In the genomic region with DNA sequence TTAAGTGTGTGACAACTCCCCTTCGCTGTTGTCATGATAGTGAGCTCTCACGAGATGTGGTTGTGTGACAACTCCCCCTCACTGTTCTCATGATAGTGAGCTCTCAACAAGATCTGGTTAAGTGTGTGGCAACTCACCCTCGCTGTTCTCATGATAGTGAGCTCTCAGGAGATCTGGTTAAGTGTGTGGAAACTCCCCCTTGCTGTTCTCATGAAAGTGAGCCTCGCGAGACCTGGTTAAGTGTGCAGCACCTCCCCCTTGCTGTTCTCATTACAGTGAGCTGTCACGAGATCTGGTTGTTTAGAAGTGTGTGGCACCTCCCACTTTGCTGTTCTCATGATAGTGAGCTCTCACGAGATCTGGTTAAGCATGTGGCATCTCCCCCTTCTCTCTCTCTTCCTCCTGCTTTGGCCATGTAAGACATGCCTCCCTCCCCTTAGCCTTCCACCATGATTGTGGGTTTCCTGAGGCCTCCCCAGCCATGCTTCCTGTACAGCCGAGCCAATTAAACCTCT, we compare ENCODE assay signal across 9 cellular contexts. TPM values are rescaled to one million over a fixed set of nuclear protein-coding genes. Genes with fewer than 3 reads are reported as not detected.
DNase-seq lines count a peak whose midpoint lies in the region; ATAC-seq and TF ChIP-seq lines count a peak whose summit lies in the region.
"Had no signal": no experiment of that assay in that cellular context is flagged by ENCODE, and none has a peak within 500 bp of the region (broad histone marks: within the 10 kb centered on the region; RNA-seq: fewer than 3 reads in every experiment).

No MANE protein-coding gene starts in this region.

- H3K27ac ChIP-seq in spleen: peak overlapping the region in 6 of 8 donors; percentile 8 to 65 (median 52)
- H3K27ac ChIP-seq: KMS-11 had no signal

- H3K36me3 Mint-ChIP-seq in activated T-helper 17 cell treated with anti-CD3 and anti-CD28 coated beads, Interleukin-2, amount 50 U/mL, for 72 hours (ENCODE audit: low read depth): peaks cover 100% of the 10 kb centered on the region
- peaks cover 33% of the 10 kb centered on the region for H3K36me3 Mint-ChIP-seq in progenitor cell of endocrine pancreas (ENCODE audit: insufficient read depth)

- H3K9me3 ChIP-seq in spleen: no peaks in the 10 kb centered on the region

- no peaks in the 10 kb centered on the region for H3K27me3 ChIP-seq in spleen (replicated peaks in 1 of 7)

- WGBS in spleen, 5 donors: 41 to 49% (median 45%) methylated on average over 8 of the region's 8 CpGs

- TF ChIP-seq CTCF in spleen (IDR thresholded peaks at IDR 0.05 in 8 of 11, conservative IDR thresholded peaks at IDR 0.05 in 3 of 11): no peak
- no peak for TF ChIP-seq CTCF in progenitor cell of endocrine pancreas (IDR thresholded peaks at IDR 0.05; ENCODE audit: unreplicated experiment)

- peak overlapping the region; percentile 89 for H3K27ac Mint-ChIP-seq in activated T-helper 17 cell treated with anti-CD3 and anti-CD28 coated beads, Interleukin-2, amount 50 U/mL, for 72 hours
- no peak overlapping the region for H3K27ac Mint-ChIP-seq in progenitor cell of endocrine pancreas

- DNase-seq in spleen (no peak), NCI-H187 treated with DMSO at 0.1 percent for 48 hours (lab: John Stamatoyannopoulos, UW) (no peak), progenitor cell of endocrine pancreas (ENCODE audit: low spot score, unreplicated experiment) (no peak), HuH-7.5 (ENCODE audit: low spot score) (no peak)

- peaks cover 4 to 100% (median 94%) of the 10 kb centered on the region in 6 donors for H3K36me3 ChIP-seq in spleen

- peaks cover 0 to 26% (median 13%) of the 10 kb centered on the region in 6 donors for H3K4me1 ChIP-seq in spleen

- ATAC-seq in GM18909 (IDR thresholded peaks at IDR 0.05; ENCODE audit: poor library complexity, unreplicated experiment) (peak; percentile 63), HG03439 (IDR thresholded peaks at IDR 0.05; ENCODE audit: unreplicated experiment) (peak; percentile 44), HG02852 (IDR thresholded peaks at IDR 0.05; ENCODE audit: unreplicated experiment) (no peak)
- ATAC-seq in activated T-helper 17 cell treated with anti-CD3 and anti-CD28 coated beads, Interleukin-2, amount 50 U/mL, for 72 hours (replicated peaks): peak; percentile 92

- intact Hi-C loops in spleen (cut with DNase I; ENCODE audit: low total_unique reads): no loop called here

- H3K4me3 Mint-ChIP-seq in activated T-helper 17 cell treated with anti-CD3 and anti-CD28 coated beads, Interleukin-2, amount 50 U/mL, for 72 hours: peak overlapping the region; percentile 48
- H3K4me3 Mint-ChIP-seq in progenitor cell of endocrine pancreas (ENCODE audit: low read depth): no peak overlapping the region

- H3K4me3 ChIP-seq in spleen: no peak overlapping the region

- no peaks in the 10 kb centered on the region for H3K9me3 Mint-ChIP-seq in activated T-helper 17 cell treated with anti-CD3 and anti-CD28 coated beads, Interleukin-2, amount 50 U/mL, for 72 hours
- no peaks in the 10 kb centered on the region for H3K9me3 Mint-ChIP-seq in progenitor cell of endocrine pancreas (ENCODE audit: low read depth)

- peaks cover 20% of the 10 kb centered on the region for H3K4me1 Mint-ChIP-seq in activated T-helper 17 cell treated with anti-CD3 and anti-CD28 coated beads, Interleukin-2, amount 50 U/mL, for 72 hours
- no peaks in the 10 kb centered on the region for H3K4me1 Mint-ChIP-seq in progenitor cell of endocrine pancreas (ENCODE audit: low read depth)

- no peak for TF ChIP-seq POLR2A in spleen (IDR thresholded peaks at IDR 0.05)

- H3K27me3 Mint-ChIP-seq in activated T-helper 17 cell treated with anti-CD3 and anti-CD28 coated beads, Interleukin-2, amount 50 U/mL, for 72 hours: no peaks in the 10 kb centered on the region
- H3K27me3 Mint-ChIP-seq in progenitor cell of endocrine pancreas: no peaks in the 10 kb centered on the region

RNA-seq across cellular contexts. Expression of a gene that starts 25.1 kb away (rescaled TPM):
- 10 to 100 TPM; 30.8 to 43.8 TPM for total RNA-seq in activated T-helper 17 cell treated with anti-CD3 and anti-CD28 coated beads, Interleukin-2, amount 50 U/mL, for 72 hours
- 10 to 100 TPM; 18.2 to 31.2 (median 28.8) TPM for total RNA-seq in spleen
- 10 to 100 TPM in 1 of 3 donors, 1 to 10 TPM in 2; 6.3 to 17.5 (median 9.8) TPM for polyA plus RNA-seq in spleen
- 145 and 147 TPM in 2 replicates for total RNA-seq in progenitor cell of endocrine pancreas

RNA-seq across cellular contexts. Expression of a gene that starts 31.7 kb away (rescaled TPM):
- 100 to 1,000 TPM; 105 to 118 TPM for total RNA-seq in activated T-helper 17 cell treated with anti-CD3 and anti-CD28 coated beads, Interleukin-2, amount 50 U/mL, for 72 hours
- total RNA-seq in spleen (100 to 1,000 TPM in 5 of 7 donors, 10 to 100 TPM in 2; 96.8 to 144 (median 115) TPM), progenitor cell of endocrine pancreas (131 and 136 TPM in 2 replicates)
- 10 to 100 TPM; 35.2 to 75.5 (median 55.2) TPM for polyA plus RNA-seq in spleen

RNA-seq across cellular contexts. Expression of a gene that starts 32.5 kb away (rescaled TPM):
- total RNA-seq in activated T-helper 17 cell treated with anti-CD3 and anti-CD28 coated beads, Interleukin-2, amount 50 U/mL, for 72 hours: 10 to 100 TPM in 1 of 2 donors, 1 to 10 TPM in 1; 7.0 to 14.8 TPM
- total RNA-seq in spleen: 10 to 100 TPM in 5 of 7 donors, 1 to 10 TPM in 2; 7.8 to 20.6 (median 12.0) TPM
- 10 to 100 TPM; 18.3 to 32.0 (median 30.2) TPM for polyA plus RNA-seq in spleen
- total RNA-seq in progenitor cell of endocrine pancreas: 20.9 and 21.9 TPM in 2 replicates
